ENCODE assay signal across 1 cellular context in genomic region chr17:59160203-59161025, GRCh38.
TF ChIP-seq lines count a peak whose summit lies in the region.

No MANE protein-coding gene starts in this region.

TF ChIP-seq in H1, 55 proteins besides CTCF, POLR2A, EP300 and RAD21:
- TF ChIP-seq SIN3A (conservative IDR thresholded peaks at IDR 0.05 in 1 of 2, IDR thresholded peaks at IDR 0.05 in 1 of 2; ENCODE audit: low read depth in 1 of 2, low read length in 2 of 2) (no peak), CHD7 (IDR thresholded peaks at IDR 0.05; ENCODE audit: insufficient replicate concordance, low read length) (no peak), NANOG (IDR thresholded peaks at IDR 0.05; ENCODE audit: insufficient read depth, low read depth, low read length, poor library complexity, severe bottlenecking) (no peak), BRCA1 (IDR thresholded peaks at IDR 0.05; ENCODE audit: low read depth, low read length) (no peak), SP2 (IDR thresholded peaks at IDR 0.05; ENCODE audit: low read length) (no peak), YY1 (IDR thresholded peaks at IDR 0.05; ENCODE audit: low read depth, low read length) (no peak), ATF2 (IDR thresholded peaks at IDR 0.05; ENCODE audit: low read length) (no peak), NRF1 (IDR thresholded peaks at IDR 0.05; ENCODE audit: low read depth, low read length) (no peak), FOSL1 (IDR thresholded peaks at IDR 0.05; ENCODE audit: insufficient read depth, low read depth, low read length) (no peak), SRF (IDR thresholded peaks at IDR 0.05; ENCODE audit: low read depth, low read length) (no peak)
